Comparison of ENCODE assay signal across 8 cellular contexts in genomic region chr9:87713278-87713989, GRCh38. TPM values are rescaled to one million over a fixed set of nuclear protein-coding genes. Genes with fewer than 3 reads are reported as not detected.
DNase-seq lines count a peak whose midpoint lies in the region; ATAC-seq and TF ChIP-seq lines count a peak whose summit lies in the region.

No MANE protein-coding gene starts in this region.

- TF ChIP-seq CTCF in RWPE1 (conservative IDR thresholded peaks at IDR 0.05; ENCODE audit: low read depth) (no peak), cardiac fibroblast (IDR thresholded peaks at IDR 0.05; ENCODE audit: low read depth, low read length) (no peak)

- POLR2A ChIA-PET in RWPE1 (lab: Yijun Ruan, JAX; ENCODE audit: low non-redundant PET) = interaction anchor here (2.1 kb wide), 1 partner anchor 12 kb away, joined by 10 read pairs; the partner anchor contains the start of gene CTSL

- H3K27ac ChIP-seq in RWPE1 = peak overlapping the region; percentile 79

- DNase-seq in Daoy (ENCODE audit: low read depth) (peak; percentile 95), RWPE1 (ENCODE audit: low spot score) (peak; percentile 84), cardiac fibroblast (ENCODE audit: low read depth in 2 of 2) (peak; percentile 99 to 100), kidney tubule cell (ENCODE audit: low spot score) (peak; percentile 97), OCI-M2 (lab: John Stamatoyannopoulos, UW; ENCODE audit: unreplicated experiment) (no peak), NCI-H1417 (lab: John Stamatoyannopoulos, UW) (no peak)
- peak; percentile 68 for DNase-seq in stimulated activated CD4-positive, alpha-beta T cell treated with anti-CD3 and anti-CD28 coated beads, Interleukin-15, amount 100 ng/mL, for 24 hours

- CTCF ChIA-PET in RWPE1 (lab: Yijun Ruan, JAX) = interaction anchor here (0.6 kb wide), 1 partner anchor 165 kb away, joined by 3 read pairs; no protein-coding TSS in a partner anchor

- ATAC-seq in HG03565 (IDR thresholded peaks at IDR 0.05; ENCODE audit: unreplicated experiment) = no peak

- peak overlapping the region in 1 of 2 donors; percentile 22 for H3K4me3 ChIP-seq in cardiac fibroblast (replicated peaks in 1 of 2; ENCODE audit: low read depth in 2 of 2, low read length in 2 of 2)

RNA-seq across cellular contexts. Expression of gene CTSL, which starts 12.5 kb away (rescaled TPM):
- total RNA-seq in Daoy (2014; rRNA removed; shearing (Covaris generic)) = 159 and 213 TPM in 2 replicates

Comparison
In these comparisons a context has a peak if more than half of its experiments do, and no peak if none do; other contexts are left out.
1. DNase-seq: peak in Daoy (single experiment), RWPE1 (single experiment), cardiac fibroblast (2 of 2), kidney tubule cell (single experiment) and stimulated activated CD4-positive, alpha-beta T cell treated with anti-CD3 and anti-CD28 coated beads, Interleukin-15, amount 100 ng/mL, for 24 hours (single experiment); none in OCI-M2 (single experiment) and NCI-H1417 (0 of 3).